In the genomic region with DNA sequence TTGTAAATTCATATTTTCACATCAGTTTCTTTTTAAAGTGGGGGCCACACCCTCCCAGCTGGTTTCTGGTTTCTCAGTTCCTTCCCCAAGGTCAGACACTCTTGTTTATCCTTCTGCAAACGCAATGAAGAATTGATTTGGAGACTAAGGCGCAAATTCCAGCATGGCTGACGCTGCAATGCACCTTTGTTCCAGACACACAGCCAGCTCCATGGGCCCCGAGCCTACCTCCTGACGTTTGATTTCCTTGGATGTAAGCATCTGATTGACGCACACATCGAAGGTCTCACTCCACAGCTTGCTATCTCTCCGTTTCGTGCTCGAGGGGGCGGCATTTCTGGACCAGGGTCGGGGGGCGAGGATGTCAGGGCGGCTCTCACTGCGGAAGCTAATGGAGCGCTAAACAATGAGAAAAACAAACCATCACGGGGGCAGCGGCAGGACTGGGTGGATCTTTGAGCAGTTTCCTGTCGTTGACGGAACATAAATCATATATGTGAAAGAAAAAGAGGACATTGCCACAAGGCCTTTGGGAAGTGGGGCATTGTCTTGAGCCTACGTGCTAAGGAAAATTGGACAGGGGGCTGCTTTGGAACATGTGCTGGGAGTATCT, we compare ENCODE assay signal across 9 cellular contexts. TPM values are rescaled to one million over a fixed set of nuclear protein-coding genes. Genes with fewer than 3 reads are reported as not detected.
DNase-seq lines count a peak whose midpoint lies in the region; ATAC-seq and TF ChIP-seq lines count a peak whose summit lies in the region.
"Had no signal": no experiment of that assay in that cellular context is flagged by ENCODE, and none has a peak within 500 bp of the region (broad histone marks: within the 10 kb centered on the region; RNA-seq: fewer than 3 reads in every experiment).

No MANE protein-coding gene starts in this region.

- H3K9me3 ChIP-seq in OCI-LY1 (ENCODE audit: low read length) (peaks cover 5% of the 10 kb centered on the region), duodenal mucosa (ENCODE audit: control insufficient read depth in 1 of 2, low read length in 2 of 2) (no peaks in the 10 kb centered on the region), sigmoid colon (no peaks in the 10 kb centered on the region)

- H3K9me2 ChIP-seq in OCI-LY1 (ENCODE audit: low read depth, low read length): no peaks in the 10 kb centered on the region

- H3K36me3 ChIP-seq in OCI-LY1 (ENCODE audit: insufficient read depth, low read length) (peaks cover 10% of the 10 kb centered on the region), duodenal mucosa (ENCODE audit: control insufficient read depth in 1 of 2, insufficient read depth in 2 of 2, low read length in 2 of 2) (no peaks in the 10 kb centered on the region), sigmoid colon (peaks cover 0 to 13% (median 11%) of the 10 kb centered on the region in 4 donors)

- no peak overlapping the region for H2AFZ ChIP-seq in OCI-LY1 (ENCODE audit: low read length)

- ATAC-seq in GM18502 (IDR thresholded peaks at IDR 0.05; ENCODE audit: poor library complexity, unreplicated experiment) (peak; percentile 31), GM21825 (IDR thresholded peaks at IDR 0.05; ENCODE audit: unreplicated experiment) (no peak)

- H3K4me1 ChIP-seq in OCI-LY1 (ENCODE audit: insufficient read depth, low read length, severe bottlenecking) (peaks cover 9% of the 10 kb centered on the region), duodenal mucosa (ENCODE audit: control insufficient read depth in 1 of 2, insufficient read depth in 2 of 2, low read length in 2 of 2) (peaks cover 15 to 22% of the 10 kb centered on the region in 2 donors), sigmoid colon (peaks cover 0 to 16% (median 9%) of the 10 kb centered on the region in 4 donors)

- no peak overlapping the region for H3K27ac ChIP-seq in OCI-LY1 (ENCODE audit: low read depth, low read length, poor library complexity, severe bottlenecking)
- peak overlapping the region; percentile 13 for H3K27ac ChIP-seq in duodenal mucosa (ENCODE audit: low read depth, low read length)
- H3K27ac ChIP-seq in sigmoid colon: peak overlapping the region in 3 of 4 donors; percentile 35 to 53 (median 48)
- H3K27ac ChIP-seq: VCaP had no signal

- H4K20me1 ChIP-seq in OCI-LY1 (ENCODE audit: insufficient read depth, low read length): no peaks in the 10 kb centered on the region

- H3F3A ChIP-seq in OCI-LY1 (ENCODE audit: insufficient read depth, low read length): no peaks in the 10 kb centered on the region

- TF ChIP-seq POLR2A in sigmoid colon (IDR thresholded peaks at IDR 0.05): no peak

- H3K4me2 ChIP-seq in OCI-LY1 (ENCODE audit: low read length): peak overlapping the region; percentile 14; the same call in 1 of the 2 replicates

- no peak for TF ChIP-seq EP300 in sigmoid colon (IDR thresholded peaks at IDR 0.05)

- intact Hi-C loops in sigmoid colon (cut with DNase I): no loop called here

- 43 to 81% methylated on average over 21 of the region's 21 CpGs for WGBS in sigmoid colon, 2 donors

- H3K27me3 ChIP-seq in OCI-LY1 (ENCODE audit: insufficient read depth, low read length): no peaks in the 10 kb centered on the region
- no peaks in the 10 kb centered on the region for H3K27me3 ChIP-seq in duodenal mucosa (ENCODE audit: control insufficient read depth in 1 of 2, insufficient read depth in 2 of 2, low read length in 2 of 2)
- H3K27me3 ChIP-seq in sigmoid colon: no peaks in the 10 kb centered on the region

- H3K9ac ChIP-seq in OCI-LY1 (ENCODE audit: low read length): no peak overlapping the region
- H3K9ac ChIP-seq in duodenal mucosa (ENCODE audit: low read depth in 1 of 2, low read length in 2 of 2): peak overlapping the region; percentile 30 to 41

- H3K4me3 ChIP-seq in OCI-LY1 (ENCODE audit: low read depth, low read length, poor library complexity, severe bottlenecking) (no peak overlapping the region), duodenal mucosa (ENCODE audit: low read depth in 1 of 2, low read length in 2 of 2) (peak overlapping the region; percentile 13 to 61), sigmoid colon (peak overlapping the region in 2 of 4 donors; percentile 14 to 24)

- no peak for TF ChIP-seq CTCF in OCI-LY1 (IDR thresholded peaks at IDR 0.05; ENCODE audit: low read length)
- TF ChIP-seq CTCF in sigmoid colon (IDR thresholded peaks at IDR 0.05): no peak

- DNase-seq in sigmoid colon: no peak
- no peak for DNase-seq in cortex of kidney (lab: John Stamatoyannopoulos, UW)
- no peak for DNase-seq in nucleus accumbens (lab: John Stamatoyannopoulos, UW)
- DNase-seq in NCI-H2081 (lab: John Stamatoyannopoulos, UW): no peak

- no peaks in the 10 kb centered on the region for H3K79me2 ChIP-seq in OCI-LY1 (ENCODE audit: insufficient read depth, low read length)

RNA-seq across cellular contexts. Expression of a gene that starts 46.9 kb away (rescaled TPM):
- total RNA-seq in sigmoid colon: 10 to 100 TPM; 20.3 to 34.2 (median 24.5) TPM
- 10 to 100 TPM in 1 of 3 donors, 1 to 10 TPM in 2; 5.3 to 17.9 (median 7.8) TPM for polyA plus RNA-seq in sigmoid colon
